1 cellular context compared by ENCODE assay signal in genomic region chr2:137963535-137964065, GRCh38.
TF ChIP-seq lines count a peak whose summit lies in the region.

No MANE protein-coding gene starts in this region.

TF ChIP-seq in H1, 55 proteins besides CTCF, POLR2A, EP300 and RAD21 (continued from another document):
- no peak for TF ChIP-seq CHD7 (IDR thresholded peaks at IDR 0.05; ENCODE audit: insufficient replicate concordance, low read length)
- TF ChIP-seq RXRA (IDR thresholded peaks at IDR 0.05; ENCODE audit: insufficient read depth, low read depth, low read length) = no peak
- TF ChIP-seq CHD2 (IDR thresholded peaks at IDR 0.05; ENCODE audit: low read length) = no peak
- no peak for TF ChIP-seq SAP30 (IDR thresholded peaks at IDR 0.05; ENCODE audit: insufficient read depth, insufficient replicate concordance, low read length)
- no peak for TF ChIP-seq MAFK (IDR thresholded peaks at IDR 0.05; ENCODE audit: low read depth, low read length)
- no peak for TF ChIP-seq SP1 (IDR thresholded peaks at IDR 0.05; ENCODE audit: low read depth, low read length)
- no peak for TF ChIP-seq GTF2F1 (IDR thresholded peaks at IDR 0.05; ENCODE audit: borderline replicate concordance, low read depth, low read length)
